In genomic region chr22:38312261-38312800, GRCh38 we compare ENCODE assay signal across 9 cellular contexts. TPM values are rescaled to one million over a fixed set of nuclear protein-coding genes. Genes with fewer than 3 reads are reported as not detected.
DNase-seq lines count a peak whose midpoint lies in the region; ATAC-seq and TF ChIP-seq lines count a peak whose summit lies in the region.
"Had no signal": no experiment of that assay in that cellular context is flagged by ENCODE, and none has a peak within 500 bp of the region (broad histone marks: within the 10 kb centered on the region; RNA-seq: fewer than 3 reads in every experiment).

No MANE protein-coding gene starts in this region.

- H3K27me3 ChIP-seq in heart left ventricle (no peaks in the 10 kb centered on the region), mucosa of rectum (ENCODE audit: control insufficient read depth in 2 of 2, insufficient read depth in 2 of 2, low read length in 2 of 2) (no peaks in the 10 kb centered on the region), tibial nerve (no peaks in the 10 kb centered on the region)

- no peaks in the 10 kb centered on the region for H3K9me3 ChIP-seq in heart left ventricle
- no peaks in the 10 kb centered on the region for H3K9me3 ChIP-seq in mucosa of rectum (ENCODE audit: control insufficient read depth in 2 of 2, low read length in 2 of 2)
- no peaks in the 10 kb centered on the region for H3K9me3 ChIP-seq in tibial nerve

- no peak overlapping the region for H3K9ac ChIP-seq in mucosa of rectum (ENCODE audit: low read depth in 1 of 2, low read length in 2 of 2)

- WGBS in heart left ventricle, 4 donors: 84 to 90% (median 85%) methylated on average over 7 of the region's 7 CpGs
- WGBS in tibial nerve, 2 donors: 73 to 86% methylated on average over 7 of the region's 7 CpGs

- peaks cover 0 to 46% (median 32%) of the 10 kb centered on the region in 9 donors for H3K36me3 ChIP-seq in heart left ventricle
- H3K36me3 ChIP-seq in mucosa of rectum (ENCODE audit: control insufficient read depth in 2 of 2, insufficient read depth in 2 of 2, low read length in 2 of 2): peaks cover 7 to 25% of the 10 kb centered on the region in 2 donors
- peaks cover 0 to 22% (median 0%) of the 10 kb centered on the region in 3 donors for H3K36me3 ChIP-seq in tibial nerve

- no peak overlapping the region for H3K4me3 Mint-ChIP-seq in brain

- intact Hi-C loops in heart left ventricle (cut with DNase I) (loop anchor here in 5 of 10 donors (5.0 kb wide), 3 partner anchors 40 to 85 kb away; partner anchors contain the start of gene TMEM184B (in 4 of the 5)), cardiac septum (cut with DNase I) (no loop called here)

- no peaks in the 10 kb centered on the region for H3K9me3 Mint-ChIP-seq in brain
- H3K9me3 Mint-ChIP-seq: immature natural killer cell had no signal

- TF ChIP-seq POLR2A in heart left ventricle (IDR thresholded peaks at IDR 0.05) (no peak), tibial nerve (IDR thresholded peaks at IDR 0.05) (no peak)

- peaks cover 10% of the 10 kb centered on the region for H3K27me3 Mint-ChIP-seq in brain

- H3K27ac Mint-ChIP-seq in brain: peak overlapping the region; percentile 10 to 99 (median 98)

- peaks cover 47% of the 10 kb centered on the region for H3K36me3 Mint-ChIP-seq in brain
- H3K36me3 Mint-ChIP-seq: immature natural killer cell had no signal

- DNase-seq in heart left ventricle: no peak
- no peak for DNase-seq in cardiac septum (ENCODE audit: low spot score)
- DNase-seq in tibial nerve (ENCODE audit: low spot score in 2 of 2): no peak
- no peak for DNase-seq in A172 (ENCODE audit: low spot score)
- DNase-seq in nucleus accumbens (lab: John Stamatoyannopoulos, UW): no peak
- DNase-seq: immature natural killer cell had no signal

- ATAC-seq in heart left ventricle (no peak), HG02642 (IDR thresholded peaks at IDR 0.05; ENCODE audit: poor library complexity, unreplicated experiment) (no peak)

- H3K4me1 ChIP-seq in heart left ventricle: peaks cover 19 to 87% (median 79%) of the 10 kb centered on the region in 12 donors
- H3K4me1 ChIP-seq in mucosa of rectum (ENCODE audit: control insufficient read depth in 2 of 2, insufficient read depth in 2 of 2, low read length in 2 of 2): peaks cover 44 to 47% of the 10 kb centered on the region in 2 donors
- H3K4me1 ChIP-seq in tibial nerve: peaks cover 3 to 86% (median 68%) of the 10 kb centered on the region in 4 donors

- H3K4me3 ChIP-seq in heart left ventricle: no peak overlapping the region
- no peak overlapping the region for H3K4me3 ChIP-seq in mucosa of rectum (ENCODE audit: low read length in 2 of 2)
- no peak overlapping the region for H3K4me3 ChIP-seq in tibial nerve

- peaks cover 84% of the 10 kb centered on the region for H3K4me1 Mint-ChIP-seq in brain

- TF ChIP-seq EP300 in tibial nerve (IDR thresholded peaks at IDR 0.05): no peak

- H3K27ac ChIP-seq in heart left ventricle (peak overlapping the region; percentile 85 to 100 (median 98)), mucosa of rectum (ENCODE audit: low read depth in 2 of 2, low read length in 2 of 2) (peak overlapping the region; percentile 86 to 93), tibial nerve (peak overlapping the region; percentile 99 to 100 (median 99))

- TF ChIP-seq CTCF in heart left ventricle (IDR thresholded peaks at IDR 0.05) (no peak), brain (conservative IDR thresholded peaks at IDR 0.05) (no peak), tibial nerve (IDR thresholded peaks at IDR 0.05) (no peak)

RNA-seq across cellular contexts. Expression of gene CSNK1E, which starts 4.9 kb away (rescaled TPM):
- 100 to 1,000 TPM in 1 of 9 donors, 10 to 100 TPM in 8; 59.7 to 117 (median 72.6) TPM for total RNA-seq in heart left ventricle
- 100 to 1,000 TPM in 1 of 2 donors, 10 to 100 TPM in 1; 64.8 to 125 TPM for polyA plus RNA-seq in heart left ventricle
- 95.7 TPM for total RNA-seq in cardiac septum
- 162 TPM for polyA plus RNA-seq in brain (ENCODE audit: insufficient read depth, low read depth, low replicate concordance)
- total RNA-seq in tibial nerve: 100 to 1,000 TPM; 122 to 235 (median 164) TPM
- 61.3 and 67.5 TPM in 2 replicates for total RNA-seq in A172 (2014; rRNA removed; shearing (Covaris generic))

RNA-seq across cellular contexts. Expression of gene TMEM184B, which starts 39.5 kb away (rescaled TPM):
- total RNA-seq in heart left ventricle (100 to 1,000 TPM in 1 of 9 donors, 10 to 100 TPM in 8; 37.6 to 103 (median 47.0) TPM), cardiac septum (58.1 TPM), tibial nerve (100 to 1,000 TPM in 1 of 4 donors, 10 to 100 TPM in 3; 61.1 to 138 (median 72.0) TPM)
- polyA plus RNA-seq in heart left ventricle (10 to 100 TPM; 19.5 to 54.4 TPM), brain (ENCODE audit: insufficient read depth, low read depth, low replicate concordance) (97.3 TPM)
- 21.5 and 33.8 TPM in 2 replicates for total RNA-seq in A172 (2014; rRNA removed; shearing (Covaris generic))
